ENCODE assay signal across 27 cellular contexts in the genomic region with DNA sequence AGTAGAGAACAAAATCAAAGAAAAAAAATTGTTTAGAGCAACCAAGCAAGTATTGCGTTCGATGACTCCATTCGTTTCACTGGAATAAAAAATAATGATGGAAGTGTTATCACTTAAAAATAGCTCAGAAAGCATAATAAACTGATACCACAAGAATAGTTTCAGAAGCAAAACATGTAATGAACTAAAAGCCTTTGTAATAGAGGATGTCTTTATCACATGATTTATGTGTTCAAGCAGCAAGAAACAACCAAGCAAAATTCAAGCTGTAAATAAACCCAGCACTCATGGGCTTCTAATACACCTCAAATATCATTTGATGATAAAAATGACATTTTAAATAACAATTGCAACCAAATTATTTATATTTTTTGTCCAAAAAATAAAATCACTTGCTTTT.
"Had no signal": no experiment of that assay in that cellular context is flagged by ENCODE, and none has a peak within 500 bp of the region (broad histone marks: within the 10 kb centered on the region; RNA-seq: fewer than 3 reads in every experiment).

No MANE protein-coding gene starts in this region.

- H3K36me3 Mint-ChIP-seq: activated naive CD8-positive, alpha-beta T cell had no signal

- H3K4me3 Mint-ChIP-seq: activated B cell treated with CpG ODN at 0.5 μM for 24 hours; activated CD8-positive, alpha-beta T cell treated with anti-CD3 and anti-CD28 coated beads for 36 hours; activated naive CD8-positive, alpha-beta T cell; activated T-cell treated with anti-CD3 and anti-CD28 coated beads, Interleukin-2, amount 50 U/mL, for 4 hours; activated T-helper 17 cell treated with anti-CD3 and anti-CD28 coated beads, Interleukin-2, amount 50 U/mL, for 72 hours; T-helper 17 cell; T-helper 2 cell treated with Interferon-gamma antibody and Interleukin-4, amounts not matched to agents 5 μg/mL and 100 μg/mL, for 36 hours had no signal

- H3K9me3 Mint-ChIP-seq: activated B cell treated with CpG ODN at 0.5 μM for 24 hours; activated T-cell treated with anti-CD3 and anti-CD28 coated beads, Interleukin-2, amount 50 U/mL, for 4 hours; activated T-helper 17 cell treated with anti-CD3 and anti-CD28 coated beads, Interleukin-2, amount 50 U/mL, for 72 hours; T-helper 2 cell treated with Interferon-gamma antibody and Interleukin-4, amounts not matched to agents 5 μg/mL and 100 μg/mL, for 36 hours had no signal

- H3K4me1 Mint-ChIP-seq: activated B cell treated with CpG ODN at 0.5 μM for 24 hours; activated T-helper 17 cell treated with anti-CD3 and anti-CD28 coated beads, Interleukin-2, amount 50 U/mL, for 72 hours; T-helper 17 cell had no signal

- H3K27me3 Mint-ChIP-seq: activated B cell treated with CpG ODN at 0.5 μM for 24 hours; activated CD8-positive, alpha-beta T cell treated with anti-CD3 and anti-CD28 coated beads for 36 hours; activated naive CD8-positive, alpha-beta T cell; activated T-helper 17 cell treated with anti-CD3 and anti-CD28 coated beads, Interleukin-2, amount 50 U/mL, for 72 hours; T-helper 17 cell had no signal

- DNase-seq: activated B cell treated with CpG ODN at 0.5 μM for 24 hours; activated CD4-positive, alpha-beta T cell treated with anti-CD3 and anti-CD28 coated beads for 48 hours; activated CD4-positive, alpha-beta T cell treated with anti-CD3 and anti-CD28 coated beads, Interleukin-2, amount 50 U/mL, for 1 hour; activated CD4-positive, alpha-beta T cell treated with anti-CD3 and anti-CD28 coated beads, Interleukin-2, amount 50 U/mL, for 48 hours; activated CD8-positive, alpha-beta memory T cell treated with anti-CD3 and anti-CD28 coated beads for 24 hours; activated CD8-positive, alpha-beta T cell treated with anti-CD3 and anti-CD28 coated beads for 36 hours; activated effector memory CD4-positive, alpha-beta T cell treated with Interleukin-2 at 50 U/mL for 16 hours; activated gamma-delta T cell treated with Interleukin-2 at 50 U/mL for 16 hours; activated naive CD4-positive, alpha-beta T cell treated with anti-CD3 and anti-CD28 coated beads, Interleukin-2, amount 50 U/mL, for 16 hours; activated naive CD4-positive, alpha-beta T cell treated with Interleukin-2 at 50 U/mL for 16 hours; activated T-cell treated with anti-CD3 and anti-CD28 coated beads, Interleukin-2, amount 50 U/mL, for 4 hours; amniotic stem cell; anterior cingulate cortex; body of pancreas; caudate nucleus; colonic mucosa; effector CD8-positive, alpha-beta T cell; foreskin fibroblast; gastrocnemius medialis; glutamatergic neuron; T-helper 17 cell; T1000; WERI-Rb-1 had no signal

- H3K27ac Mint-ChIP-seq: activated B cell treated with CpG ODN at 0.5 μM for 24 hours; activated CD8-positive, alpha-beta T cell treated with anti-CD3 and anti-CD28 coated beads for 36 hours; activated naive CD8-positive, alpha-beta T cell; activated T-helper 17 cell treated with anti-CD3 and anti-CD28 coated beads, Interleukin-2, amount 50 U/mL, for 72 hours; T-helper 17 cell; T-helper 2 cell treated with Interferon-gamma antibody and Interleukin-4, amounts not matched to agents 5 μg/mL and 100 μg/mL, for 36 hours had no signal

- FAIRE-seq: endothelial cell of umbilical vein had no signal
